8 cellular contexts compared by ENCODE assay signal in the genomic region with DNA sequence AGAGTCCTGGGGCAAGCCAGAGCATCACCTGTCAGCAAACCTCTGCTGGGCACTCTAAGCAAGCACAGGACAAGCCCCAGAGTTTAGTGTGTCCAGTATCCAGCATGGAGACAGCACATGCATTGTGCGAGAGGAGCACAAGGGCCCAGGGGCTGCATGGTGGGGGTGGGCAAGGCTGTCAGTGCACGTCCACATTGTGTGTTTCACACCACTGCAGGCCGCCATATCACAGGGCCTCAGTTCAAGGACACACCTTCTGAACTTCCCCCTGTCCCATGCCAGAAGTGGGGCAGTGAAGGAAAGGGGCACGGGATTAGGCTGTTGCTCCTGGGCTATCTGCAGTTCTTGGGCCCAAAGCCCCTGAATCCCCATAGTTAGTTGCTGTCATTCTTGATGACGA. TPM values are rescaled to one million over a fixed set of nuclear protein-coding genes. Genes with fewer than 3 reads are reported as not detected.
DNase-seq lines count a peak whose midpoint lies in the region; ATAC-seq, FAIRE-seq and TF ChIP-seq lines count a peak whose summit lies in the region.

No MANE protein-coding gene starts in this region.

- ATAC-seq in GM21423 (IDR thresholded peaks at IDR 0.05; ENCODE audit: unreplicated experiment): no peak

- peak overlapping the region; percentile 81 to 93 (median 87) for H3K27ac Mint-ChIP-seq in CD8-positive, alpha-beta memory T cell

- H3K27me3 Mint-ChIP-seq in CD8-positive, alpha-beta memory T cell: no peaks in the 10 kb centered on the region

- no peak overlapping the region for H3K27ac ChIP-seq in CD8-positive, alpha-beta memory T cell (ENCODE audit: low read depth, low read length)
- H3K27ac ChIP-seq in neutrophil: peak overlapping the region; percentile 81

- H3K36me3 Mint-ChIP-seq in CD8-positive, alpha-beta memory T cell: peaks cover 7 to 51% (median 19%) of the 10 kb centered on the region in 3 donors

- peak overlapping the region; percentile 69 to 94 (median 88) for H3K4me3 Mint-ChIP-seq in CD8-positive, alpha-beta memory T cell

- CTCF ChIA-PET in CD8-positive, alpha-beta memory T cell (lab: Charles Lee): interaction anchor here (0.8 to 8.6 kb wide), 14 partner anchors 11 to 127 kb away, joined by 3 to 83 read pairs (median 4); a partner anchor contains a TSS

- TF ChIP-seq CTCF in LNCaP clone FGC (IDR thresholded peaks at IDR 0.05; ENCODE audit: control insufficient read depth, extremely low read depth, insufficient read depth) (no peak), bronchial epithelial cell (IDR thresholded peaks at IDR 0.05; ENCODE audit: insufficient read depth, low read length, severe bottlenecking) (no peak), neutrophil (IDR thresholded peaks at IDR 0.05) (no peak)

- POLR2A ChIA-PET in CD8-positive, alpha-beta memory T cell (lab: Charles Lee): interaction anchor here (0.6 to 2.2 kb wide), 10 partner anchors 7 to 496 kb away, joined by 3 to 20 read pairs (median 6); a partner anchor contains a TSS

- H3K4me1 ChIP-seq in CD8-positive, alpha-beta memory T cell (ENCODE audit: insufficient read depth, low read length): peaks cover 37% of the 10 kb centered on the region
- peaks cover 23 to 33% of the 10 kb centered on the region in 2 experiments for H3K4me1 ChIP-seq in neutrophil (ENCODE audit: control insufficient read depth in 1 of 2, insufficient read depth in 1 of 2, low read depth in 1 of 2, low read length in 1 of 2)

- H3K4me3 ChIP-seq in CD8-positive, alpha-beta memory T cell (ENCODE audit: low read length): no peak overlapping the region
- peak overlapping the region; percentile 93 for H3K4me3 ChIP-seq in LNCaP clone FGC (ENCODE audit: low read depth, low read length)
- H3K4me3 ChIP-seq in bronchial epithelial cell (ENCODE audit: low read depth, low read length): no peak overlapping the region
- peak overlapping the region in 1 of 2 experiments; percentile 88 for H3K4me3 ChIP-seq in neutrophil (ENCODE audit: low read depth in 1 of 2, low read length in 1 of 2)

- no peaks in the 10 kb centered on the region for H3K27me3 ChIP-seq in CD8-positive, alpha-beta memory T cell (ENCODE audit: insufficient read depth, low read length, poor library complexity, severe bottlenecking)
- H3K27me3 ChIP-seq in bronchial epithelial cell (ENCODE audit: control insufficient read depth, insufficient read depth, low read length) (no peaks in the 10 kb centered on the region), neutrophil (no peaks in the 10 kb centered on the region)

- H3K4me1 Mint-ChIP-seq in CD8-positive, alpha-beta memory T cell: peaks cover 29 to 65% (median 44%) of the 10 kb centered on the region in 3 donors

- DNase-seq in CD8-positive, alpha-beta memory T cell: no peak
- DNase-seq in LNCaP clone FGC (ENCODE audit: low read depth) (no peak), bronchial epithelial cell (ENCODE audit: low read depth) (no peak), NCI-H1417 (lab: John Stamatoyannopoulos, UW) (no peak), SK-N-DZ (ENCODE audit: low spot score) (no peak), DMS 273 (lab: John Stamatoyannopoulos, UW; ENCODE audit: unreplicated experiment) (no peak)

- peaks cover 39% of the 10 kb centered on the region for H3K36me3 ChIP-seq in CD8-positive, alpha-beta memory T cell (ENCODE audit: insufficient read depth, low read length)
- H3K36me3 ChIP-seq in bronchial epithelial cell (ENCODE audit: control insufficient read depth, insufficient read depth, low read length) (peaks cover 21% of the 10 kb centered on the region), neutrophil (peaks cover 44% of the 10 kb centered on the region)

- FAIRE-seq in bronchial epithelial cell (lab: Jason Lieb, UNC): peak; percentile 36

- no peaks in the 10 kb centered on the region for H3K9me3 ChIP-seq in CD8-positive, alpha-beta memory T cell (ENCODE audit: low read length)
- H3K9me3 ChIP-seq in neutrophil: no peaks in the 10 kb centered on the region

- H3K9me3 Mint-ChIP-seq in CD8-positive, alpha-beta memory T cell: no peaks in the 10 kb centered on the region

RNA-seq across cellular contexts. Expression of a gene that starts 0.8 kb away (rescaled TPM):
- total RNA-seq in CD8-positive, alpha-beta memory T cell: 10 to 100 TPM; 40.2 to 46.1 TPM
- 288 TPM for polyA plus RNA-seq in CD8-positive, alpha-beta memory T cell
- total RNA-seq in bronchial epithelial cell: 55.5 and 87.1 TPM in 2 replicates
- polyA plus RNA-seq in SK-N-DZ (2014; cell fraction: cytosol; rRNA removed): not detected in 2 replicates
- 3.2 TPM in 1 of 2 replicates, not detected in the other for polyA plus RNA-seq in SK-N-DZ (2014; cell fraction: nucleus; rRNA removed)

RNA-seq across cellular contexts. Expression of a gene that starts 6.2 kb away (rescaled TPM):
- total RNA-seq in CD8-positive, alpha-beta memory T cell: 10 to 100 TPM; 63.3 to 67.7 TPM
- 6.7 TPM for polyA plus RNA-seq in CD8-positive, alpha-beta memory T cell
- 58.4 and 70.2 TPM in 2 replicates for total RNA-seq in bronchial epithelial cell
- 77.6 and 80.5 TPM in 2 replicates for polyA plus RNA-seq in SK-N-DZ (2014; cell fraction: cytosol; rRNA removed)
- 296 and 346 TPM in 2 replicates for polyA plus RNA-seq in SK-N-DZ (2014; cell fraction: nucleus; rRNA removed)

RNA-seq across cellular contexts. Expression of a gene that starts 18.6 kb away (rescaled TPM):
- 10 to 100 TPM; 11.6 to 14.1 TPM for total RNA-seq in CD8-positive, alpha-beta memory T cell
- 18.3 TPM for polyA plus RNA-seq in CD8-positive, alpha-beta memory T cell
- total RNA-seq in bronchial epithelial cell: 269 and 280 TPM in 2 replicates
- polyA plus RNA-seq in SK-N-DZ (2014; cell fraction: cytosol; rRNA removed): not detected in 2 replicates
- 0.12 and 2.2 TPM in 2 replicates for polyA plus RNA-seq in SK-N-DZ (2014; cell fraction: nucleus; rRNA removed)

RNA-seq across cellular contexts. Expression of a gene that starts 30.1 kb away (rescaled TPM):
- total RNA-seq in CD8-positive, alpha-beta memory T cell: 100 to 1,000 TPM; 147 to 149 TPM
- 213 TPM for polyA plus RNA-seq in CD8-positive, alpha-beta memory T cell
- 1.3 and 3.1 TPM in 2 replicates for total RNA-seq in bronchial epithelial cell
- polyA plus RNA-seq in SK-N-DZ (2014; cell fraction: cytosol; rRNA removed): 0.09 TPM in 1 of 2 replicates, not detected in the other
- polyA plus RNA-seq in SK-N-DZ (2014; cell fraction: nucleus; rRNA removed): not detected in 2 replicates

RNA-seq across cellular contexts. Expression of a gene that starts 49.8 kb away (rescaled TPM):
- under 1 TPM; 0.09 TPM for total RNA-seq in CD8-positive, alpha-beta memory T cell
- polyA plus RNA-seq in CD8-positive, alpha-beta memory T cell: not detected
- total RNA-seq in bronchial epithelial cell: 108 and 200 TPM in 2 replicates
- not detected in 2 replicates for polyA plus RNA-seq in SK-N-DZ (2014; cell fraction: cytosol; rRNA removed)
- polyA plus RNA-seq in SK-N-DZ (2014; cell fraction: nucleus; rRNA removed): not detected in 2 replicates

Comparison
In these comparisons a context has a peak if more than half of its experiments do, and no peak if none do; other contexts are left out.
1. RNA of a gene that starts 18.6 kb away (total RNA-seq): 269 to 280 TPM in bronchial epithelial cell; 11.6 to 14.1 TPM in CD8-positive, alpha-beta memory T cell; every median in the first group is over 10 times any median in the second.